In genomic region chr19:15194938-15195337, GRCh38 we compare ENCODE assay signal across 10 cellular contexts. TPM values are rescaled to one million over a fixed set of nuclear protein-coding genes. Genes with fewer than 3 reads are reported as not detected.
DNase-seq lines count a peak whose midpoint lies in the region; ATAC-seq and TF ChIP-seq lines count a peak whose summit lies in the region.
"Had no signal": no experiment of that assay in that cellular context is flagged by ENCODE, and none has a peak within 500 bp of the region (broad histone marks: within the 10 kb centered on the region; RNA-seq: fewer than 3 reads in every experiment).

No MANE protein-coding gene starts in this region.

- H3K4me3 Mint-ChIP-seq in activated CD8-positive, alpha-beta T cell treated with anti-CD3 and anti-CD28 coated beads for 36 hours: no peak overlapping the region
- H3K4me3 Mint-ChIP-seq in activated CD8-positive, alpha-beta T cell treated with anti-CD3 and anti-CD28 coated beads, Interleukin-2, amount 10 ng/mL, durations not matched to agents 7 days and 5 days: no peak overlapping the region
- H3K4me3 Mint-ChIP-seq in memory B cell: peak overlapping the region; percentile 24

- H3K27ac ChIP-seq in duodenal mucosa (ENCODE audit: low read depth, low read length) (peak overlapping the region; percentile 42), urinary bladder (ENCODE audit: low read depth) (peak overlapping the region; percentile 38)
- H3K27ac ChIP-seq: KMS-11 had no signal

- no peaks in the 10 kb centered on the region for H3K9me3 Mint-ChIP-seq in activated CD8-positive, alpha-beta T cell treated with anti-CD3 and anti-CD28 coated beads for 36 hours
- no peaks in the 10 kb centered on the region for H3K9me3 Mint-ChIP-seq in activated CD8-positive, alpha-beta T cell treated with anti-CD3 and anti-CD28 coated beads, Interleukin-2, amount 10 ng/mL, durations not matched to agents 7 days and 5 days (ENCODE audit: insufficient read depth)
- no peaks in the 10 kb centered on the region for H3K9me3 Mint-ChIP-seq in memory B cell

- CTCF ChIA-PET in activated CD8-positive, alpha-beta T cell treated with anti-CD3 and anti-CD28 coated beads for 36 hours (lab: Charles Lee): no interaction called here
- CTCF ChIA-PET in activated CD8-positive, alpha-beta T cell treated with anti-CD3 and anti-CD28 coated beads, Interleukin-2, amount 10 ng/mL, durations not matched to agents 7 days and 5 days (lab: Charles Lee): no interaction called here

- DNase-seq in activated CD8-positive, alpha-beta T cell treated with anti-CD3 and anti-CD28 coated beads for 36 hours: peak; percentile 20
- DNase-seq in activated CD8-positive, alpha-beta T cell treated with anti-CD3 and anti-CD28 coated beads, Interleukin-2, amount 10 ng/mL, durations not matched to agents 7 days and 5 days: no peak
- DNase-seq in memory B cell (ENCODE audit: low spot score in 2 of 2) (no peak), NCI-H2107 (lab: John Stamatoyannopoulos, UW) (no peak), NCI-H1930 (lab: John Stamatoyannopoulos, UW) (no peak)
- DNase-seq: stimulated activated CD4-positive, alpha-beta T cell treated with anti-CD3 and anti-CD28 coated beads, Interleukin-1b, Interleukin-23, amount 100 ng/mL, for 48 hours had no signal

- peaks cover 9% of the 10 kb centered on the region for H3K4me1 Mint-ChIP-seq in activated CD8-positive, alpha-beta T cell treated with anti-CD3 and anti-CD28 coated beads for 36 hours (ENCODE audit: low read depth)
- H3K4me1 Mint-ChIP-seq in activated CD8-positive, alpha-beta T cell treated with anti-CD3 and anti-CD28 coated beads, Interleukin-2, amount 10 ng/mL, durations not matched to agents 7 days and 5 days (ENCODE audit: low read depth): peaks cover 8% of the 10 kb centered on the region
- peaks cover 23% of the 10 kb centered on the region for H3K4me1 Mint-ChIP-seq in memory B cell

- POLR2A ChIA-PET in activated CD8-positive, alpha-beta T cell treated with anti-CD3 and anti-CD28 coated beads for 36 hours (lab: Charles Lee): no interaction called here
- POLR2A ChIA-PET in activated CD8-positive, alpha-beta T cell treated with anti-CD3 and anti-CD28 coated beads, Interleukin-2, amount 10 ng/mL, durations not matched to agents 7 days and 5 days (lab: Charles Lee): no interaction called here

- H3K9ac ChIP-seq in duodenal mucosa (ENCODE audit: low read depth in 1 of 2, low read length in 2 of 2): no peak overlapping the region
- H3K9ac ChIP-seq: KMS-11 had no signal

- intact Hi-C loops in activated CD8-positive, alpha-beta T cell treated with anti-CD3 and anti-CD28 coated beads for 36 hours (cut with micrococcal nuclease): no loop called here

- no peaks in the 10 kb centered on the region for H3K9me3 ChIP-seq in duodenal mucosa (ENCODE audit: control insufficient read depth in 1 of 2, low read length in 2 of 2)

- H3K4me1 ChIP-seq in duodenal mucosa (ENCODE audit: control insufficient read depth in 1 of 2, insufficient read depth in 2 of 2, low read length in 2 of 2) (peaks cover 7 to 13% of the 10 kb centered on the region in 2 donors), urinary bladder (ENCODE audit: insufficient read depth) (no peaks in the 10 kb centered on the region)

- H3K27ac Mint-ChIP-seq in activated CD8-positive, alpha-beta T cell treated with anti-CD3 and anti-CD28 coated beads for 36 hours: no peak overlapping the region
- no peak overlapping the region for H3K27ac Mint-ChIP-seq in activated CD8-positive, alpha-beta T cell treated with anti-CD3 and anti-CD28 coated beads, Interleukin-2, amount 10 ng/mL, durations not matched to agents 7 days and 5 days
- no peak overlapping the region for H3K27ac Mint-ChIP-seq in memory B cell

- ATAC-seq in activated CD8-positive, alpha-beta T cell treated with anti-CD3 and anti-CD28 coated beads for 36 hours: peak; percentile 14
- ATAC-seq in activated CD8-positive, alpha-beta T cell treated with anti-CD3 and anti-CD28 coated beads, Interleukin-2, amount 10 ng/mL, durations not matched to agents 7 days and 5 days: no peak
- ATAC-seq in memory B cell (ENCODE audit: low read depth): no peak
- no peak for ATAC-seq in HG03378 (IDR thresholded peaks at IDR 0.05; ENCODE audit: unreplicated experiment)

- WGBS in urinary bladder: 59% methylated on average over 6 of the region's 6 CpGs

- no peak for TF ChIP-seq CTCF in activated CD8-positive, alpha-beta T cell treated with anti-CD3 and anti-CD28 coated beads for 36 hours (IDR thresholded peaks at IDR 0.05)

- peaks cover 8% of the 10 kb centered on the region in 2 donors for H3K27me3 ChIP-seq in duodenal mucosa (ENCODE audit: control insufficient read depth in 1 of 2, insufficient read depth in 2 of 2, low read length in 2 of 2)

- H3K4me3 ChIP-seq in duodenal mucosa (ENCODE audit: low read depth in 1 of 2, low read length in 2 of 2): no peak overlapping the region
- H3K4me3 ChIP-seq in urinary bladder (ENCODE audit: low read depth, low read length): no peak overlapping the region

- H3K36me3 ChIP-seq in duodenal mucosa (ENCODE audit: control insufficient read depth in 1 of 2, insufficient read depth in 2 of 2, low read length in 2 of 2) (no peaks in the 10 kb centered on the region), urinary bladder (ENCODE audit: insufficient read depth) (no peaks in the 10 kb centered on the region)

- H3K36me3 Mint-ChIP-seq in activated CD8-positive, alpha-beta T cell treated with anti-CD3 and anti-CD28 coated beads for 36 hours (ENCODE audit: low read depth): no peaks in the 10 kb centered on the region
- H3K36me3 Mint-ChIP-seq in activated CD8-positive, alpha-beta T cell treated with anti-CD3 and anti-CD28 coated beads, Interleukin-2, amount 10 ng/mL, durations not matched to agents 7 days and 5 days (ENCODE audit: low read depth): no peaks in the 10 kb centered on the region
- peaks cover 5% of the 10 kb centered on the region for H3K36me3 Mint-ChIP-seq in memory B cell

- peaks cover 52% of the 10 kb centered on the region for H3K27me3 Mint-ChIP-seq in activated CD8-positive, alpha-beta T cell treated with anti-CD3 and anti-CD28 coated beads for 36 hours
- H3K27me3 Mint-ChIP-seq in activated CD8-positive, alpha-beta T cell treated with anti-CD3 and anti-CD28 coated beads, Interleukin-2, amount 10 ng/mL, durations not matched to agents 7 days and 5 days (ENCODE audit: low read depth): peaks cover 38% of the 10 kb centered on the region
- peaks cover 46% of the 10 kb centered on the region for H3K27me3 Mint-ChIP-seq in memory B cell

RNA-seq across cellular contexts. Expression of gene NOTCH3, which starts 5.9 kb away (rescaled TPM):
- under 1 TPM in 1 of 2 experiments, not detected in 1; 0.16 TPM for total RNA-seq in activated CD8-positive, alpha-beta T cell treated with anti-CD3 and anti-CD28 coated beads for 36 hours
- total RNA-seq in activated CD8-positive, alpha-beta T cell treated with anti-CD3 and anti-CD28 coated beads, Interleukin-2, amount 10 ng/mL, durations not matched to agents 7 days and 5 days: not detected
- total RNA-seq in urinary bladder: 53.6 TPM
- polyA plus RNA-seq in urinary bladder: 35.9 TPM

RNA-seq across cellular contexts. Expression of gene EPHX3, which starts 37.3 kb away (rescaled TPM):
- not detected for total RNA-seq in activated CD8-positive, alpha-beta T cell treated with anti-CD3 and anti-CD28 coated beads for 36 hours
- total RNA-seq in activated CD8-positive, alpha-beta T cell treated with anti-CD3 and anti-CD28 coated beads, Interleukin-2, amount 10 ng/mL, durations not matched to agents 7 days and 5 days: under 1 TPM; 0.21 to 0.29 TPM
- total RNA-seq in urinary bladder: 0.74 TPM
- 1.6 TPM for polyA plus RNA-seq in urinary bladder

Comparison
In these comparisons a context has a peak if more than half of its experiments do, and no peak if none do; other contexts are left out.
1. RNA of gene NOTCH3, which starts 5.9 kb away (total RNA-seq): 53.6 TPM in urinary bladder (single experiment); 0.16 TPM in activated CD8-positive, alpha-beta T cell treated with anti-CD3 and anti-CD28 coated beads for 36 hours and not detected in activated CD8-positive, alpha-beta T cell treated with anti-CD3 and anti-CD28 coated beads, Interleukin-2, amount 10 ng/mL, durations not matched to agents 7 days and 5 days; every median in the first group is over 10 times any median in the second.